In genomic region chr19:11460207-11460606, GRCh38 we compare ENCODE assay signal across 1 cellular context.
TF ChIP-seq lines count a peak whose summit lies in the region.

No MANE protein-coding gene starts in this region.

TF ChIP-seq in H1, 55 proteins besides CTCF, POLR2A, EP300 and RAD21:
- TF ChIP-seq CBX5 (IDR thresholded peaks at IDR 0.05; ENCODE audit: low read depth, low read length) (no peak), EGR1 (IDR thresholded peaks at IDR 0.05; ENCODE audit: borderline replicate concordance, low read depth, low read length) (no peak), KDM1A (IDR thresholded peaks at IDR 0.05; ENCODE audit: borderline replicate concordance, low read length) (peak; percentile 99), HDAC2 (IDR thresholded peaks at IDR 0.05; ENCODE audit: borderline replicate concordance in 1 of 2, low read depth in 2 of 2, low read length in 2 of 2) (peak in 1 of 2 experiments; percentile 84; a peak in 2 of 4 replicates), ZNF274 (IDR thresholded peaks at IDR 0.05; ENCODE audit: borderline replicate concordance, extremely low read depth, low read length) (no peak), TCF12 (IDR thresholded peaks at IDR 0.05; ENCODE audit: low read depth, low read length) (no peak), BACH1 (IDR thresholded peaks at IDR 0.05; ENCODE audit: low read length) (no peak), CHD2 (IDR thresholded peaks at IDR 0.05; ENCODE audit: low read length) (peak; percentile 46; the same call in 1 of the 2 replicates)
- TF ChIP-seq, protein P1, sequence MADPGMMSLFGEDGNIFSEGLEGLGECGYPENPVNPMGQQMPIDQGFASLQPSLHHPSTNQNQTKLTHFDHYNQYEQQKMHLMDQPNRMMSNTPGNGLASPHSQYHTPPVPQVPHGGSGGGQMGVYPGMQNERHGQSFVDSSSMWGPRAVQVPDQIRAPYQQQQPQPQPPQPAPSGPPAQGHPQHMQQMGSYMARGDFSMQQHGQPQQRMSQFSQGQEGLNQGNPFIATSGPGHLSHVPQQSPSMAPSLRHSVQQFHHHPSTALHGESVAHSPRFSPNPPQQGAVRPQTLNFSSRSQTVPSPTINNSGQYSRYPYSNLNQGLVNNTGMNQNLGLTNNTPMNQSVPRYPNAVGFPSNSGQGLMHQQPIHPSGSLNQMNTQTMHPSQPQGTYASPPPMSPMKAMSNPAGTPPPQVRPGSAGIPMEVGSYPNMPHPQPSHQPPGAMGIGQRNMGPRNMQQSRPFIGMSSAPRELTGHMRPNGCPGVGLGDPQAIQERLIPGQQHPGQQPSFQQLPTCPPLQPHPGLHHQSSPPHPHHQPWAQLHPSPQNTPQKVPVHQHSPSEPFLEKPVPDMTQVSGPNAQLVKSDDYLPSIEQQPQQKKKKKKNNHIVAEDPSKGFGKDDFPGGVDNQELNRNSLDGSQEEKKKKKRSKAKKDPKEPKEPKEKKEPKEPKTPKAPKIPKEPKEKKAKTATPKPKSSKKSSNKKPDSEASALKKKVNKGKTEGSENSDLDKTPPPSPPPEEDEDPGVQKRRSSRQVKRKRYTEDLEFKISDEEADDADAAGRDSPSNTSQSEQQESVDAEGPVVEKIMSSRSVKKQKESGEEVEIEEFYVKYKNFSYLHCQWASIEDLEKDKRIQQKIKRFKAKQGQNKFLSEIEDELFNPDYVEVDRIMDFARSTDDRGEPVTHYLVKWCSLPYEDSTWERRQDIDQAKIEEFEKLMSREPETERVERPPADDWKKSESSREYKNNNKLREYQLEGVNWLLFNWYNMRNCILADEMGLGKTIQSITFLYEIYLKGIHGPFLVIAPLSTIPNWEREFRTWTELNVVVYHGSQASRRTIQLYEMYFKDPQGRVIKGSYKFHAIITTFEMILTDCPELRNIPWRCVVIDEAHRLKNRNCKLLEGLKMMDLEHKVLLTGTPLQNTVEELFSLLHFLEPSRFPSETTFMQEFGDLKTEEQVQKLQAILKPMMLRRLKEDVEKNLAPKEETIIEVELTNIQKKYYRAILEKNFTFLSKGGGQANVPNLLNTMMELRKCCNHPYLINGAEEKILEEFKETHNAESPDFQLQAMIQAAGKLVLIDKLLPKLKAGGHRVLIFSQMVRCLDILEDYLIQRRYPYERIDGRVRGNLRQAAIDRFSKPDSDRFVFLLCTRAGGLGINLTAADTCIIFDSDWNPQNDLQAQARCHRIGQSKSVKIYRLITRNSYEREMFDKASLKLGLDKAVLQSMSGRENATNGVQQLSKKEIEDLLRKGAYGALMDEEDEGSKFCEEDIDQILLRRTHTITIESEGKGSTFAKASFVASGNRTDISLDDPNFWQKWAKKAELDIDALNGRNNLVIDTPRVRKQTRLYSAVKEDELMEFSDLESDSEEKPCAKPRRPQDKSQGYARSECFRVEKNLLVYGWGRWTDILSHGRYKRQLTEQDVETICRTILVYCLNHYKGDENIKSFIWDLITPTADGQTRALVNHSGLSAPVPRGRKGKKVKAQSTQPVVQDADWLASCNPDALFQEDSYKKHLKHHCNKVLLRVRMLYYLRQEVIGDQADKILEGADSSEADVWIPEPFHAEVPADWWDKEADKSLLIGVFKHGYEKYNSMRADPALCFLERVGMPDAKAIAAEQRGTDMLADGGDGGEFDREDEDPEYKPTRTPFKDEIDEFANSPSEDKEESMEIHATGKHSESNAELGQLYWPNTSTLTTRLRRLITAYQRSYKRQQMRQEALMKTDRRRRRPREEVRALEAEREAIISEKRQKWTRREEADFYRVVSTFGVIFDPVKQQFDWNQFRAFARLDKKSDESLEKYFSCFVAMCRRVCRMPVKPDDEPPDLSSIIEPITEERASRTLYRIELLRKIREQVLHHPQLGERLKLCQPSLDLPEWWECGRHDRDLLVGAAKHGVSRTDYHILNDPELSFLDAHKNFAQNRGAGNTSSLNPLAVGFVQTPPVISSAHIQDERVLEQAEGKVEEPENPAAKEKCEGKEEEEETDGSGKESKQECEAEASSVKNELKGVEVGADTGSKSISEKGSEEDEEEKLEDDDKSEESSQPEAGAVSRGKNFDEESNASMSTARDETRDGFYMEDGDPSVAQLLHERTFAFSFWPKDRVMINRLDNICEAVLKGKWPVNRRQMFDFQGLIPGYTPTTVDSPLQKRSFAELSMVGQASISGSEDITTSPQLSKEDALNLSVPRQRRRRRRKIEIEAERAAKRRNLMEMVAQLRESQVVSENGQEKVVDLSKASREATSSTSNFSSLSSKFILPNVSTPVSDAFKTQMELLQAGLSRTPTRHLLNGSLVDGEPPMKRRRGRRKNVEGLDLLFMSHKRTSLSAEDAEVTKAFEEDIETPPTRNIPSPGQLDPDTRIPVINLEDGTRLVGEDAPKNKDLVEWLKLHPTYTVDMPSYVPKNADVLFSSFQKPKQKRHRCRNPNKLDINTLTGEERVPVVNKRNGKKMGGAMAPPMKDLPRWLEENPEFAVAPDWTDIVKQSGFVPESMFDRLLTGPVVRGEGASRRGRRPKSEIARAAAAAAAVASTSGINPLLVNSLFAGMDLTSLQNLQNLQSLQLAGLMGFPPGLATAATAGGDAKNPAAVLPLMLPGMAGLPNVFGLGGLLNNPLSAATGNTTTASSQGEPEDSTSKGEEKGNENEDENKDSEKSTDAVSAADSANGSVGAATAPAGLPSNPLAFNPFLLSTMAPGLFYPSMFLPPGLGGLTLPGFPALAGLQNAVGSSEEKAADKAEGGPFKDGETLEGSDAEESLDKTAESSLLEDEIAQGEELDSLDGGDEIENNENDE (IDR thresholded peaks at IDR 0.05; ENCODE audit: insufficient replicate concordance, low read length) = no peak
TF ChIP-seq in H1: peak in this region for 3.
